8 cellular contexts compared by ENCODE assay signal in the genomic region with DNA sequence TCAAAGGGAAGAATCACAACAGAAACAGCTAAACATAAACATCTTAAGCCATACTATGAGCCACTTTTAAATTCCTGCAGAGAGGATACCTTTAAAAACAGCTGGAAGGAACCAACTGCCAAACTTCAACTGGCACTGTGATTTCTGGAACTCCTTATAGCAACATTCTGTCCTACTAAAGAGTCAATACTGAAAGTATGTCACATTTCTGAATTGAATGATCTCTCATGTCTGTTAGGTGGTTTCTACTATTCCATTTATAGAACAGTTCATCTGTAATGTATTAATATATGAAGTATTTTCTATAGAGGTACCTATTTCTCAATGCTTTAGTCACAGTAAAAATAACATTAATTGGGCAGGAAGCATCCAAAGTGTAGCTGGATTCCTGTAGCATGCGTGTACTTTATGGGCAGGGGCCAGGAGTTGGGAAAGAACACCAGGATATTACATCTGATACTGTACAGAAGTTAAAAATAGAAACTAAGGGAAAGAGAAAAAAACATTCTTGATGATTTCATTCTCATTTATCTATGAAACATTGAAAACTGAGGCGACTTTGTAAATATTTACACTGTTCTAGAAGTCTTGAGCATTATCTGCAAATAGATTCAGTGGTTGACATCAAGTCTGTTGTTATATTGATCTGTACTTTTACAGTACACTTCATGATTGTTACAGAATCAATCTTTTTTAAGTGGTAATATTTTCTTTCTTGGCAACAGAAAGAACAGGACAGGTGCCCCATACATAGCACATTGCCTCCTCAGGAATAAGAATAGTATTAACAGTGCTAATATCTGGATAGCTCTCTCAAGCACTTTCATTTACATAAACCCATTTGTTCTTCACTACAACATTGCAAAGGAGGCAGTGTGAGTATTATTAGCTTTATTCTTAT. TPM values are rescaled to one million over a fixed set of nuclear protein-coding genes. Genes with fewer than 3 reads are reported as not detected.
A peak's percentile ranks its signal among the peaks of the same experiment; 100 is the strongest.
DNase-seq lines count a peak whose midpoint lies in the region; ATAC-seq and TF ChIP-seq lines count a peak whose summit lies in the region.

No MANE protein-coding gene starts in this region.

- H3K27me3 ChIP-seq in CD4-positive, CD25-positive, alpha-beta regulatory T cell (ENCODE audit: control insufficient read depth, insufficient read depth, low read length): no peaks in the 10 kb centered on the region
- H3K27me3 ChIP-seq in WERI-Rb-1 (ENCODE audit: insufficient read depth, low read depth, severe bottlenecking): no peaks in the 10 kb centered on the region

- no peak overlapping the region for H3K4me3 ChIP-seq in CD4-positive, CD25-positive, alpha-beta regulatory T cell (ENCODE audit: low read depth, low read length)
- H3K4me3 ChIP-seq in WERI-Rb-1 (ENCODE audit: low read depth, low read length): no peak overlapping the region

- ATAC-seq in CD4-positive, CD25-positive, alpha-beta regulatory T cell (ENCODE audit: low read depth in 2 of 2): no peak
- ATAC-seq in GM21526 (IDR thresholded peaks at IDR 0.05; ENCODE audit: low FRiP score, unreplicated experiment): peak; percentile 80

- no peak overlapping the region for H3K27ac ChIP-seq in CD4-positive, CD25-positive, alpha-beta regulatory T cell (ENCODE audit: insufficient read depth, low read length, poor library complexity, severe bottlenecking)
- no peak overlapping the region for H3K27ac ChIP-seq in WERI-Rb-1

- no peak for DNase-seq in CD4-positive, CD25-positive, alpha-beta regulatory T cell
- DNase-seq in HPDE6-E6E7 (ENCODE audit: extremely low spot score) (peak; percentile 60), dermis microvascular lymphatic vessel endothelial cell (ENCODE audit: low read depth in 2 of 2) (peak; percentile 91 to 95), posterior vena cava (ENCODE audit: low spot score) (peak; percentile 85), T-helper 2 cell (no peak), foreskin melanocyte (no peak), WERI-Rb-1 (no peak)

- no peaks in the 10 kb centered on the region for H3K9me3 ChIP-seq in CD4-positive, CD25-positive, alpha-beta regulatory T cell (ENCODE audit: control insufficient read depth in 2 of 2, low read length in 2 of 2)
- no peaks in the 10 kb centered on the region for H3K9me3 ChIP-seq in WERI-Rb-1 (ENCODE audit: severe bottlenecking)

- peaks cover 2 to 6% (median 5%) of the 10 kb centered on the region in 4 donors for H3K4me1 Mint-ChIP-seq in CD4-positive, CD25-positive, alpha-beta regulatory T cell

- H3K27ac Mint-ChIP-seq in CD4-positive, CD25-positive, alpha-beta regulatory T cell: peak overlapping the region in 2 of 3 donors; percentile 4 to 34

- H3K36me3 ChIP-seq in CD4-positive, CD25-positive, alpha-beta regulatory T cell (ENCODE audit: control insufficient read depth, insufficient read depth, low read length): no peaks in the 10 kb centered on the region
- no peaks in the 10 kb centered on the region for H3K36me3 ChIP-seq in WERI-Rb-1

- H3K27me3 Mint-ChIP-seq in CD4-positive, CD25-positive, alpha-beta regulatory T cell: no peaks in the 10 kb centered on the region

- H3K4me1 ChIP-seq in CD4-positive, CD25-positive, alpha-beta regulatory T cell (ENCODE audit: control insufficient read depth, insufficient read depth, low read length, poor library complexity, severe bottlenecking): peaks cover 3% of the 10 kb centered on the region

- peak overlapping the region in 1 of 4 donors; percentile 10 for H3K4me3 Mint-ChIP-seq in CD4-positive, CD25-positive, alpha-beta regulatory T cell

- H3K36me3 Mint-ChIP-seq in CD4-positive, CD25-positive, alpha-beta regulatory T cell: no peaks in the 10 kb centered on the region

- H3K9me3 Mint-ChIP-seq in CD4-positive, CD25-positive, alpha-beta regulatory T cell: no peaks in the 10 kb centered on the region

- intact Hi-C loops in posterior vena cava (cut with DNase I): no loop called here

- TF ChIP-seq CTCF in WERI-Rb-1 (IDR thresholded peaks at IDR 0.05; ENCODE audit: low read depth, low read length): no peak

RNA-seq across cellular contexts. Expression of a gene that starts 6.1 kb away (rescaled TPM):
- total RNA-seq in CD4-positive, CD25-positive, alpha-beta regulatory T cell: 33.6 TPM
- polyA plus RNA-seq in CD4-positive, CD25-positive, alpha-beta regulatory T cell: 10 to 100 TPM; 27.9 to 41.9 (median 31.3) TPM
- total RNA-seq in dermis microvascular lymphatic vessel endothelial cell: 16.2 and 18.6 TPM in 2 replicates
- 10 to 100 TPM in 1 of 2 donors, 1 to 10 TPM in 1; 8.9 to 12.0 TPM for total RNA-seq in posterior vena cava

Comparison
In these comparisons a context has a peak if more than half of its experiments do, and no peak if none do; other contexts are left out.
1. DNase-seq: peak in HPDE6-E6E7 (single experiment), dermis microvascular lymphatic vessel endothelial cell (2 of 2) and posterior vena cava (single experiment); none in CD4-positive, CD25-positive, alpha-beta regulatory T cell (0 of 3), T-helper 2 cell (0 of 5), foreskin melanocyte (single experiment) and WERI-Rb-1 (single experiment).